8 cellular contexts compared by ENCODE assay signal in genomic region chr17:44708401-44709263, GRCh38. TPM values are rescaled to one million over a fixed set of nuclear protein-coding genes. Genes with fewer than 3 reads are reported as not detected.
A peak's percentile ranks its signal among the peaks of the same experiment; 100 is the strongest.
DNase-seq lines count a peak whose midpoint lies in the region; ATAC-seq and TF ChIP-seq lines count a peak whose summit lies in the region.

A gene with protein sequence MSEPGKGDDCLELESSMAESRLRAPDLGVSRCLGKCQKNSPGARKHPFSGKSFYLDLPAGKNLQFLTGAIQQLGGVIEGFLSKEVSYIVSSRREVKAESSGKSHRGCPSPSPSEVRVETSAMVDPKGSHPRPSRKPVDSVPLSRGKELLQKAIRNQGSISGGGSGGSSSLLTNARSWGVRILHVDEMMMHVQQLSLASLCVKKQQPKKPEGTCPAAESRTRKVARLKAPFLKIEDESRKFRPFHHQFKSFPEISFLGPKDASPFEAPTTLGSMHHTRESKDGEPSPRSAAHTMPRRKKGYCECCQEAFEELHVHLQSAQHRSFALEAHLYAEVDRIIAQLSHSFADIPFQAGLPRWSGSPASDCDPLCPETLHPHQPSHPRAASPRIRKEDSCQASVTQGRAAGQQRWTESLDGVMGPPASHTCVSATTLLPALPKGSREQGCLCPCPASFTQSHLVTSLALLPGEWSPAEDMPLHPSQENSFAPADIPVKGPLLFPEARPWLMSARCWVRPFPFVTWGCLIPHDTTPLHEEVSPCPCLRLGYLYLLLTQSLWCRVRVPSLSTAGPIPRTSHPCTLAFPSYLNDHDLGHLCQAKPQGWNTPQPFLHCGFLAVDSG (plus strand): TSS chr17:44708665. CDS start chr17:44708821, 156 bp downstream.

- intact Hi-C loops in right cardiac atrium (cut with DNase I) = no loop called here
- intact Hi-C loops in psoas muscle (cut with DNase I) = no loop called here

- TF ChIP-seq CTCF in C4-2B (conservative IDR thresholded peaks at IDR 0.05) = no peak
- no peak for TF ChIP-seq CTCF in psoas muscle (IDR thresholded peaks at IDR 0.05)

- H3K4me1 ChIP-seq in right cardiac atrium (ENCODE audit: control insufficient read depth, insufficient read depth, low read length) (no peaks in the 10 kb centered on the region), psoas muscle (peaks cover 3% of the 10 kb centered on the region)

- H3K27ac ChIP-seq in C4-2B (peak within 1 kb of the TSS; percentile 78), angular gyrus (ENCODE audit: low read depth, low read length) (peak within 1 kb of the TSS; percentile 42), right cardiac atrium (ENCODE audit: low read length) (peak within 1 kb of the TSS; percentile 90), psoas muscle (peak within 1 kb of the TSS; percentile 84)

- under 1% methylated on average over 52 of the region's 52 CpGs for WGBS in right cardiac atrium
- WGBS in psoas muscle, 3 donors = 0 to 1% (median 0%) methylated on average over 52 of the region's 52 CpGs

- H3K27me3 ChIP-seq in right cardiac atrium (ENCODE audit: control insufficient read depth, insufficient read depth) = no peaks in the 10 kb centered on the region
- H3K27me3 ChIP-seq in psoas muscle (ENCODE audit: insufficient read depth in 3 of 3, low read length in 2 of 3) = no peaks in the 10 kb centered on the region

- H3K4me3 ChIP-seq in right cardiac atrium (ENCODE audit: low read length) (peak within 1 kb of the TSS; percentile 95), psoas muscle (peak within 1 kb of the TSS; percentile 91)

- peak; percentile 41 to 86 for DNase-seq in NCI-H187 (lab: John Stamatoyannopoulos, UW)
- peak; percentile 43 to 95 (median 76) for DNase-seq in T-helper 2 cell
- DNase-seq in right cardiac atrium = peak; percentile 70 to 86 (median 86)
- peak; percentile 69 to 83 for DNase-seq in psoas muscle
- peak; percentile 88 for DNase-seq in ureter (ENCODE audit: low spot score)

- no peaks in the 10 kb centered on the region for H3K36me3 ChIP-seq in psoas muscle (ENCODE audit: insufficient read depth in 1 of 2, low read depth in 1 of 2)

- peak; percentile 61 for ATAC-seq in GM21786 (IDR thresholded peaks at IDR 0.05; ENCODE audit: unreplicated experiment)
- ATAC-seq in right cardiac atrium = peak; percentile 90
- ATAC-seq in psoas muscle = peak; percentile 87 to 96 (median 92)

- H3K9me3 ChIP-seq in right cardiac atrium (ENCODE audit: control insufficient read depth, low read length) (no peaks in the 10 kb centered on the region), psoas muscle (no peaks in the 10 kb centered on the region)

RNA-seq across cellular contexts. Expression of the gene that starts here (rescaled TPM):
- total RNA-seq in right cardiac atrium (1 to 10 TPM; 5.1 to 6.0 (median 5.9) TPM), psoas muscle (1 to 10 TPM; 2.0 to 3.9 (median 3.1) TPM), ureter (4.9 TPM)
- polyA plus RNA-seq in right cardiac atrium (5.6 TPM), psoas muscle (1 to 10 TPM in 2 of 3 donors, under 1 TPM in 1; 0.79 to 5.0 (median 3.2) TPM)

Comparison
In these comparisons a context has a peak if more than half of its experiments do, and no peak if none do; other contexts are left out.
1. Peak in every context shown above with its lines: DNase-seq, ATAC-seq, H3K4me3 ChIP-seq and H3K27ac ChIP-seq.